In genomic region chr1:6263716-6264115, GRCh38 we compare ENCODE assay signal across 28 cellular contexts. TPM values are rescaled to one million over a fixed set of nuclear protein-coding genes. Genes with fewer than 3 reads are reported as not detected.
"Had no signal": no experiment of that assay in that cellular context is flagged by ENCODE, and none has a peak within 500 bp of the region (broad histone marks: within the 10 kb centered on the region; RNA-seq: fewer than 3 reads in every experiment).

No MANE protein-coding gene starts in this region.

- H3K36me3 ChIP-seq: adrenal gland, ascending aorta, brain microvascular endothelial cell, gastrocnemius medialis, left lung, transverse colon had no signal

- H3K4me3 Mint-ChIP-seq: activated CD4-positive, alpha-beta T cell treated with anti-CD3 and anti-CD28 coated beads, Interleukin-2, amount 10 ng/mL, durations not matched to agents 24 days and 14 days; activated CD8-positive, alpha-beta T cell treated with anti-CD3 and anti-CD28 coated beads, Interleukin-2, amount 10 ng/mL, durations not matched to agents 7 days and 5 days; activated T-helper 1 cell treated with anti-CD3 and anti-CD28 coated beads, Interleukin-12 subunit alpha, Interleukin-12 subunit beta, Interleukin-2, Interleukin-4 antibody, amounts not matched to agents 30 ng/mL and 10 ng/mL and 1 ng/mL, durations not matched to agents 14 hours and 24 hours and 36 hours; dendritic cell treated with granulocyte-macrophage colony-stimulating factor and Interleukin-4, amounts not matched to agents 40 ng/mL and 50 ng/mL, for 4 days; nephron progenitor cell; stimulated activated memory B cell treated with anti-CD40 and anti-IgM and Interleukin-4, amounts not matched to agents 10 μg/mL and 1 μg/mL and 100 μg/mL, for 72 hours had no signal

- H3K4me3 ChIP-seq: adrenal gland, ascending aorta, gastrocnemius medialis, left lung, smooth muscle cell, stomach, transverse colon had no signal

- H3K36me3 Mint-ChIP-seq: activated naive CD4-positive, alpha-beta T cell treated with anti-CD3 and anti-CD28 coated beads, Interleukin-2, amount 50 U/mL, for 72 hours; stimulated activated memory B cell treated with anti-CD40 and anti-IgM and Interleukin-4, amounts not matched to agents 10 μg/mL and 1 μg/mL and 100 μg/mL, for 72 hours had no signal

- H3K4me2 ChIP-seq: smooth muscle cell had no signal

- ATAC-seq: activated CD4-positive, CD25-positive, alpha-beta regulatory T cell treated with anti-CD3 and anti-CD28 coated beads, Interleukin-2, amount 50 U/mL, for 24 hours; activated CD8-positive, alpha-beta T cell treated with anti-CD3 and anti-CD28 coated beads, Interleukin-2, amount 10 ng/mL, durations not matched to agents 7 days and 5 days; activated naive CD4-positive, alpha-beta T cell treated with anti-CD3 and anti-CD28 coated beads, Interleukin-2, amount 50 U/mL, for 72 hours; gastrocnemius medialis; left lung; stimulated activated memory B cell treated with anti-CD40 and anti-IgM and Interleukin-4, amounts not matched to agents 10 μg/mL and 1 μg/mL and 100 μg/mL, for 72 hours had no signal

- DNase-seq: activated CD4-positive, alpha-beta T cell treated with anti-CD3 and anti-CD28 coated beads, Interleukin-2, amount 10 ng/mL, durations not matched to agents 24 days and 14 days; activated CD8-positive, alpha-beta T cell treated with anti-CD3 and anti-CD28 coated beads, Interleukin-2, amount 10 ng/mL, durations not matched to agents 7 days and 5 days; activated gamma-delta T cell; adrenal gland; brain microvascular endothelial cell; effector CD4-positive, alpha-beta T cell; hippocampal formation; kidney glomerular epithelial cell; left lung; occipital lobe; posterior cingulate gyrus; stimulated activated CD4-positive, alpha-beta T cell treated with anti-CD3 and anti-CD28 coated beads, Interleukin-15, amount 100 ng/mL, for 24 hours; stomach; T-helper 2 cell had no signal

- H3K27ac ChIP-seq: ascending aorta, brain microvascular endothelial cell, gastrocnemius medialis, left lung, stomach, transverse colon, VCaP had no signal

- H3K9me3 ChIP-seq: adrenal gland, ascending aorta, gastrocnemius medialis, left lung, stomach, transverse colon had no signal

- H3K27me3 ChIP-seq: adrenal gland, brain microvascular endothelial cell had no signal

- H3K9me3 Mint-ChIP-seq: activated CD4-positive, alpha-beta T cell treated with anti-CD3 and anti-CD28 coated beads, Interleukin-2, amount 10 ng/mL, durations not matched to agents 24 days and 14 days; activated naive CD4-positive, alpha-beta T cell treated with anti-CD3 and anti-CD28 coated beads, Interleukin-2, amount 50 U/mL, for 72 hours; activated T-helper 1 cell treated with anti-CD3 and anti-CD28 coated beads, Interleukin-12 subunit alpha, Interleukin-12 subunit beta, Interleukin-2, Interleukin-4 antibody, amounts not matched to agents 30 ng/mL and 10 ng/mL and 1 ng/mL, durations not matched to agents 14 hours and 24 hours and 36 hours; dendritic cell treated with granulocyte-macrophage colony-stimulating factor and Interleukin-4, amounts not matched to agents 40 ng/mL and 50 ng/mL, for 4 days; nephron progenitor cell; stimulated activated memory B cell treated with anti-CD40 and anti-IgM and Interleukin-4, amounts not matched to agents 10 μg/mL and 1 μg/mL and 100 μg/mL, for 72 hours had no signal

- H3K27ac Mint-ChIP-seq: activated CD4-positive, alpha-beta T cell treated with anti-CD3 and anti-CD28 coated beads, Interleukin-2, amount 10 ng/mL, durations not matched to agents 24 days and 14 days; activated CD8-positive, alpha-beta T cell treated with anti-CD3 and anti-CD28 coated beads, Interleukin-2, amount 10 ng/mL, durations not matched to agents 7 days and 5 days; activated naive CD4-positive, alpha-beta T cell treated with anti-CD3 and anti-CD28 coated beads, Interleukin-2, amount 50 U/mL, for 72 hours; activated T-helper 1 cell treated with anti-CD3 and anti-CD28 coated beads, Interleukin-12 subunit alpha, Interleukin-12 subunit beta, Interleukin-2, Interleukin-4 antibody, amounts not matched to agents 30 ng/mL and 10 ng/mL and 1 ng/mL, durations not matched to agents 14 hours and 24 hours and 36 hours; dendritic cell treated with granulocyte-macrophage colony-stimulating factor and Interleukin-4, amounts not matched to agents 40 ng/mL and 50 ng/mL, for 4 days; nephron progenitor cell; stimulated activated memory B cell treated with anti-CD40 and anti-IgM and Interleukin-4, amounts not matched to agents 10 μg/mL and 1 μg/mL and 100 μg/mL, for 72 hours had no signal

RNA-seq across cellular contexts. Expression of gene HES3, which starts 19.7 kb away (rescaled TPM):
- total RNA-seq: activated CD4-positive, alpha-beta T cell treated with anti-CD3 and anti-CD28 coated beads, Interleukin-2, amount 10 ng/mL, durations not matched to agents 24 days and 14 days; activated CD8-positive, alpha-beta T cell treated with anti-CD3 and anti-CD28 coated beads, Interleukin-2, amount 10 ng/mL, durations not matched to agents 7 days and 5 days; activated naive CD4-positive, alpha-beta T cell treated with anti-CD3 and anti-CD28 coated beads, Interleukin-2, amount 50 U/mL, for 72 hours; activated T-helper 1 cell treated with anti-CD3 and anti-CD28 coated beads, Interleukin-12 subunit alpha, Interleukin-12 subunit beta, Interleukin-2, Interleukin-4 antibody, amounts not matched to agents 30 ng/mL and 10 ng/mL and 1 ng/mL, durations not matched to agents 14 hours and 24 hours and 36 hours; adrenal gland; ascending aorta; epithelial cell of proximal tubule; gastrocnemius medialis; left lung; occipital lobe; sciatic nerve; smooth muscle cell; stomach; temporal lobe; transverse colon had no signal
- polyA plus RNA-seq: adrenal gland, smooth muscle cell, stomach had no signal
